In the genomic region with DNA sequence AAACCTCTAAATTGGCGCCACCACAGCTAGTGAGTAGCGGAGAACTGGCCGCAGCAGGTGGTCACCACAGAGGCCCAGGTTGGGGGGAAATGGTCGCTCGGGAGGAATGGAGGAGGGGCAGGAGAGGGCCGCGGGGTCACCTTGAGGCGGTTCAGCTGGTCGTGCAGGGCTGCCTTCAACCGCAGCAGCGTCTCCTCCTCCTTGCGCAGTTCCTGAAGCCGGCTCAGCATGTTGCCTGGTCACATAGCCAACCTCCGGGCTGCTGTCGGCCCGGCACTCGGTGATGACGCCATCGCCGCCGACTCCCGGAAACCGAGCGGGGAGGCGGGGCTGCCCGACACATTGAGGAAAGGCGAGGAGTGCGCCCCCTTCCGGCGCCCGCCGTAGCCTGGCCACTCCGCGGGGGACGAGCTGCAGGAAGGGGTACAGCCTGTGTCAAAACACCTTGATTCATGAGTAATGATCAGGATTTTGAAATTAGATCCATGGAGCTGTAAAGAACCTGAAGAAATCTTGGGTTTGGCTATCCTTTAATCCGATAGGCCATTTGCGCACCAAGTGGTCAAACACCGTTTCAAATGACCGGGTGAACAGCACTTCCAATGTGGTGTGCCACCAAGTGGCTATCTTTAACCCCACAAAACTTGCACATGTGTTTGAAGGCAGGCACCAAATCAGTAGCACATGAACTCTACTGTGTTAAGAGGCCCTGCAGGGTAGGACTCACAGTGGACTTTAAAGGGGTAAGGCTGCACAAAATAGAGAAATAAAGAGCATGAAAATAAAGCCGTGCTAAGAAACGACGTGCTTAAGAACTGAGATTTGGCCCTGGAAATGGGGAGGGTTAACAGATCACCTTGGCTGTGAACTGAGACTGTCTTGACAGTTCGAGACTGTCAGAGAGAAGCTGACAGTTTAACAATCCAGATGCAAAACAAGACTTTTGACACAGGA, we compare ENCODE assay signal across 1 cellular context.
TF ChIP-seq lines count a peak whose summit lies in the region.

A gene with protein sequence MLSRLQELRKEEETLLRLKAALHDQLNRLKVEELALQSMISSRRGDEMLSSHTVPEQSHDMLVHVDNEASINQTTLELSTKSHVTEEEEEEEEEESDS (minus strand): TSS at position 261 of the 954 bp plus-strand sequence. CDS start 31 bp downstream, at position 230.

TF ChIP-seq in HepG2, 621 proteins besides CTCF, POLR2A, EP300 and RAD21 (continued from another document and continues in another):
- TF ChIP-seq FOXA3 (CRISPR knock-in tag; IDR thresholded peaks at IDR 0.05), result peak; percentile 70
- peak; percentile 70 for TF ChIP-seq HDAC2 (CRISPR knock-in tag; IDR thresholded peaks at IDR 0.05)
- TF ChIP-seq ZNF33B (CRISPR knock-in tag; IDR thresholded peaks at IDR 0.05), result peak; percentile 45; the same call in 1 of the 2 replicates
- TF ChIP-seq HMG20A (CRISPR knock-in tag; IDR thresholded peaks at IDR 0.05; ENCODE audit: borderline replicate concordance), result no peak
- TF ChIP-seq ZFAT (CRISPR knock-in tag; conservative IDR thresholded peaks at IDR 0.05), result no peak; the same call in 1 of the 2 replicates
- TF ChIP-seq, protein P1, sequence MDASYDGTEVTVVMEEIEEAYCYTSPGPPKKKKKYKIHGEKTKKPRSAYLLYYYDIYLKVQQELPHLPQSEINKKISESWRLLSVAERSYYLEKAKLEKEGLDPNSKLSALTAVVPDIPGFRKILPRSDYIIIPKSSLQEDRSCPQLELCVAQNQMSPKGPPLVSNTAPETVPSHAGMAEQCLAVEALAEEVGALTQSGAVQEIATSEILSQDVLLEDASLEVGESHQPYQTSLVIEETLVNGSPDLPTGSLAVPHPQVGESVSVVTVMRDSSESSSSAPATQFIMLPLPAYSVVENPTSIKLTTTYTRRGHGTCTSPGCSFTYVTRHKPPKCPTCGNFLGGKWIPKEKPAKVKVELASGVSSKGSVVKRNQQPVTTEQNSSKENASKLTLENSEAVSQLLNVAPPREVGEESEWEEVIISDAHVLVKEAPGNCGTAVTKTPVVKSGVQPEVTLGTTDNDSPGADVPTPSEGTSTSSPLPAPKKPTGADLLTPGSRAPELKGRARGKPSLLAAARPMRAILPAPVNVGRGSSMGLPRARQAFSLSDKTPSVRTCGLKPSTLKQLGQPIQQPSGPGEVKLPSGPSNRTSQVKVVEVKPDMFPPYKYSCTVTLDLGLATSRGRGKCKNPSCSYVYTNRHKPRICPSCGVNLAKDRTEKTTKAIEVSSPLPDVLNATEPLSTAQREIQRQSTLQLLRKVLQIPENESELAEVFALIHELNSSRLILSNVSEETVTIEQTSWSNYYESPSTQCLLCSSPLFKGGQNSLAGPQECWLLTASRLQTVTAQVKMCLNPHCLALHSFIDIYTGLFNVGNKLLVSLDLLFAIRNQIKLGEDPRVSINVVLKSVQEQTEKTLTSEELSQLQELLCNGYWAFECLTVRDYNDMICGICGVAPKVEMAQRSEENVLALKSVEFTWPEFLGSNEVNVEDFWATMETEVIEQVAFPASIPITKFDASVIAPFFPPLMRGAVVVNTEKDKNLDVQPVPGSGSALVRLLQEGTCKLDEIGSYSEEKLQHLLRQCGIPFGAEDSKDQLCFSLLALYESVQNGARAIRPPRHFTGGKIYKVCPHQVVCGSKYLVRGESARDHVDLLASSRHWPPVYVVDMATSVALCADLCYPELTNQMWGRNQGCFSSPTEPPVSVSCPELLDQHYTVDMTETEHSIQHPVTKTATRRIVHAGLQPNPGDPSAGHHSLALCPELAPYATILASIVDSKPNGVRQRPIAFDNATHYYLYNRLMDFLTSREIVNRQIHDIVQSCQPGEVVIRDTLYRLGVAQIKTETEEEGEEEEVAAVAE (CRISPR knock-in tag; IDR thresholded peaks at IDR 0.05; ENCODE audit: borderline replicate concordance), result peak; percentile 70; the same call in 1 of the 2 replicates
- TF ChIP-seq ZSCAN21 (CRISPR knock-in tag; IDR thresholded peaks at IDR 0.05; ENCODE audit: borderline replicate concordance), result peak; percentile 80
- peak; percentile 87; the same call in 1 of the 2 replicates for TF ChIP-seq ZNF430 (CRISPR knock-in tag; IDR thresholded peaks at IDR 0.05)
- peak; percentile 56 for TF ChIP-seq ZNF205 (CRISPR knock-in tag; IDR thresholded peaks at IDR 0.05)
- no peak for TF ChIP-seq JDP2 (CRISPR knock-in tag; IDR thresholded peaks at IDR 0.05; ENCODE audit: borderline replicate concordance)
- peak; percentile 11; the same call in 1 of the 2 replicates for TF ChIP-seq ZMYM3 (CRISPR knock-in tag; IDR thresholded peaks at IDR 0.05)
- TF ChIP-seq STAG1 (CRISPR knock-in tag; IDR thresholded peaks at IDR 0.05), result peak; percentile 62
- TF ChIP-seq, protein P2, sequence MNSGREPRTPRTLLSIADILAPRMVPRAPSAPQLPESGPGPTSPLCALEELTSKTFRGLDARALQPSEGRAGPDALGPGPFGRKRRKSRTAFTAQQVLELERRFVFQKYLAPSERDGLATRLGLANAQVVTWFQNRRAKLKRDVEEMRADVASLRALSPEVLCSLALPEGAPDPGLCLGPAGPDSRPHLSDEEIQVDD (CRISPR knock-in tag; IDR thresholded peaks at IDR 0.05; ENCODE audit: borderline replicate concordance), result no peak
- TF ChIP-seq, protein P3, sequence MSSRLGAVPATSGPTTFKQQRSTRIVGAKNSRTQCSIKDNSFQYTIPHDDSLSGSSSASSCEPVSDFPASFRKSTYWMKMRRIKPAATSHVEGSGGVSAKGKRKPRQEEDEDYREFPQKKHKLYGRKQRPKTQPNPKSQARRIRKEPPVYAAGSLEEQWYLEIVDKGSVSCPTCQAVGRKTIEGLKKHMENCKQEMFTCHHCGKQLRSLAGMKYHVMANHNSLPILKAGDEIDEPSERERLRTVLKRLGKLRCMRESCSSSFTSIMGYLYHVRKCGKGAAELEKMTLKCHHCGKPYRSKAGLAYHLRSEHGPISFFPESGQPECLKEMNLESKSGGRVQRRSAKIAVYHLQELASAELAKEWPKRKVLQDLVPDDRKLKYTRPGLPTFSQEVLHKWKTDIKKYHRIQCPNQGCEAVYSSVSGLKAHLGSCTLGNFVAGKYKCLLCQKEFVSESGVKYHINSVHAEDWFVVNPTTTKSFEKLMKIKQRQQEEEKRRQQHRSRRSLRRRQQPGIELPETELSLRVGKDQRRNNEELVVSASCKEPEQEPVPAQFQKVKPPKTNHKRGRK (CRISPR knock-in tag; IDR thresholded peaks at IDR 0.05), result 0 out of 2 replicates have a peak, but pooled peaks have one; percentile 28
- TF ChIP-seq GTF3A (CRISPR knock-in tag; conservative IDR thresholded peaks at IDR 0.05), result peak; percentile 74; the same call in 1 of the 2 replicates
- TF ChIP-seq, protein P4, sequence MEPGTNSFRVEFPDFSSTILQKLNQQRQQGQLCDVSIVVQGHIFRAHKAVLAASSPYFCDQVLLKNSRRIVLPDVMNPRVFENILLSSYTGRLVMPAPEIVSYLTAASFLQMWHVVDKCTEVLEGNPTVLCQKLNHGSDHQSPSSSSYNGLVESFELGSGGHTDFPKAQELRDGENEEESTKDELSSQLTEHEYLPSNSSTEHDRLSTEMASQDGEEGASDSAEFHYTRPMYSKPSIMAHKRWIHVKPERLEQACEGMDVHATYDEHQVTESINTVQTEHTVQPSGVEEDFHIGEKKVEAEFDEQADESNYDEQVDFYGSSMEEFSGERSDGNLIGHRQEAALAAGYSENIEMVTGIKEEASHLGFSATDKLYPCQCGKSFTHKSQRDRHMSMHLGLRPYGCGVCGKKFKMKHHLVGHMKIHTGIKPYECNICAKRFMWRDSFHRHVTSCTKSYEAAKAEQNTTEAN (CRISPR knock-in tag; conservative IDR thresholded peaks at IDR 0.05), result 0 out of 2 replicates have a peak, but pooled peaks have one; percentile 9
- TF ChIP-seq ZZZ3 (CRISPR knock-in tag; IDR thresholded peaks at IDR 0.05; ENCODE audit: borderline replicate concordance), result no peak
- TF ChIP-seq CREM (IDR thresholded peaks at IDR 0.05), result peak; percentile 97
- peak; percentile 69 for TF ChIP-seq CREM (CRISPR knock-in tag; IDR thresholded peaks at IDR 0.05)
- no peak for TF ChIP-seq SNAPC2 (CRISPR knock-in tag; IDR thresholded peaks at IDR 0.05)
- TF ChIP-seq KLF9 (CRISPR knock-in tag; IDR thresholded peaks at IDR 0.05; ENCODE audit: low read depth), result no peak
- TF ChIP-seq RBM22 (optimal IDR thresholded peaks at IDR 0.05; ENCODE audit: low read length), result peak; percentile 100
- TF ChIP-seq ZNF264 (CRISPR knock-in tag; IDR thresholded peaks at IDR 0.05), result no peak
- peak; percentile 92 for TF ChIP-seq ETV6 (CRISPR knock-in tag; conservative IDR thresholded peaks at IDR 0.05)
- TF ChIP-seq, protein P5, sequence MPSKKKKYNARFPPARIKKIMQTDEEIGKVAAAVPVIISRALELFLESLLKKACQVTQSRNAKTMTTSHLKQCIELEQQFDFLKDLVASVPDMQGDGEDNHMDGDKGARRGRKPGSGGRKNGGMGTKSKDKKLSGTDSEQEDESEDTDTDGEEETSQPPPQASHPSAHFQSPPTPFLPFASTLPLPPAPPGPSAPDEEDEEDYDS (CRISPR knock-in tag; IDR thresholded peaks at IDR 0.05), result peak; percentile 78
- no peak for TF ChIP-seq ZNF232 (CRISPR knock-in tag; IDR thresholded peaks at IDR 0.05; ENCODE audit: borderline replicate concordance)
- peak; percentile 56; the same call in 1 of the 2 replicates for TF ChIP-seq ZNF792 (CRISPR knock-in tag; IDR thresholded peaks at IDR 0.05)
- peak; percentile 95 for TF ChIP-seq ATF7-NPFF (CRISPR knock-in tag; IDR thresholded peaks at IDR 0.05; ENCODE audit: low read depth)
- TF ChIP-seq FOXC1 (CRISPR knock-in tag; IDR thresholded peaks at IDR 0.05; ENCODE audit: borderline replicate concordance), result peak; percentile 77
- peak; percentile 33; the same call in 1 of the 2 replicates for TF ChIP-seq ZNF558 (CRISPR knock-in tag; IDR thresholded peaks at IDR 0.05; ENCODE audit: borderline replicate concordance)
- peak; percentile 66 for TF ChIP-seq ZBTB21 (CRISPR knock-in tag; IDR thresholded peaks at IDR 0.05)
- TF ChIP-seq KLF15 (CRISPR knock-in tag; IDR thresholded peaks at IDR 0.05; ENCODE audit: borderline replicate concordance), result peak; percentile 26; the same call in 1 of the 2 replicates
- TF ChIP-seq BCL6 (CRISPR knock-in tag; IDR thresholded peaks at IDR 0.05), result peak; percentile 47; the same call in 1 of the 2 replicates
- no peak for TF ChIP-seq NR2F1 (CRISPR knock-in tag; IDR thresholded peaks at IDR 0.05)
- TF ChIP-seq SMYD3 (CRISPR knock-in tag; IDR thresholded peaks at IDR 0.05), result no peak
- TF ChIP-seq JUND (CRISPR knock-in tag; IDR thresholded peaks at IDR 0.05), result peak; percentile 73; the same call in 1 of the 2 replicates
- no peak for TF ChIP-seq ZNF773 (CRISPR knock-in tag; IDR thresholded peaks at IDR 0.05; ENCODE audit: borderline replicate concordance)
- no peak for TF ChIP-seq ZNF207 (IDR thresholded peaks at IDR 0.05; ENCODE audit: borderline replicate concordance)
- peak; percentile 86 for TF ChIP-seq ARNT2 (CRISPR knock-in tag; IDR thresholded peaks at IDR 0.05; ENCODE audit: low read depth)
- TF ChIP-seq REXO4 (CRISPR knock-in tag; IDR thresholded peaks at IDR 0.05; ENCODE audit: borderline replicate concordance), result no peak
- 0 out of 2 replicates have a peak, but pooled peaks have one; percentile 69 for TF ChIP-seq ZNF674 (CRISPR knock-in tag; IDR thresholded peaks at IDR 0.05; ENCODE audit: low read depth)
- peak; percentile 89 for TF ChIP-seq KMT2B (CRISPR knock-in tag; IDR thresholded peaks at IDR 0.05)
- peak; percentile 88; the same call in 1 of the 2 replicates for TF ChIP-seq MBD4 (IDR thresholded peaks at IDR 0.05; ENCODE audit: borderline replicate concordance, low read length)
- TF ChIP-seq SOX13 (IDR thresholded peaks at IDR 0.05), result no peak
- TF ChIP-seq SOX13 (CRISPR knock-in tag; conservative IDR thresholded peaks at IDR 0.05 in 1 of 2, IDR thresholded peaks at IDR 0.05 in 1 of 2), result peak; percentile 58 to 73; a peak in 2 of 4 replicates
- no peak for TF ChIP-seq ZNF7 (CRISPR knock-in tag; IDR thresholded peaks at IDR 0.05)
- TF ChIP-seq ZNF780A (CRISPR knock-in tag; IDR thresholded peaks at IDR 0.05), result no peak
- TF ChIP-seq GTF2F1 (IDR thresholded peaks at IDR 0.05; ENCODE audit: low read length), result 0 out of 2 replicates have a peak, but pooled peaks have one; percentile 52
- TF ChIP-seq RFXANK (CRISPR knock-in tag; IDR thresholded peaks at IDR 0.05), result no peak
- 0 out of 2 replicates have a peak, but pooled peaks have one; percentile 31 for TF ChIP-seq ARNTL (CRISPR knock-in tag; IDR thresholded peaks at IDR 0.05)
- TF ChIP-seq ZNF20 (CRISPR knock-in tag; IDR thresholded peaks at IDR 0.05), result no peak
- no peak for TF ChIP-seq ZNF180 (CRISPR knock-in tag; IDR thresholded peaks at IDR 0.05; ENCODE audit: borderline replicate concordance, low read depth)
- TF ChIP-seq ZBTB8A (CRISPR knock-in tag; IDR thresholded peaks at IDR 0.05; ENCODE audit: borderline replicate concordance, low read depth), result no peak
- TF ChIP-seq ZNF644 (CRISPR knock-in tag; IDR thresholded peaks at IDR 0.05; ENCODE audit: low read depth), result no peak
- TF ChIP-seq NRL (CRISPR knock-in tag; IDR thresholded peaks at IDR 0.05; ENCODE audit: borderline replicate concordance), result peak; percentile 89; the same call in 1 of the 2 replicates
- TF ChIP-seq XRCC5 (optimal IDR thresholded peaks at IDR 0.05; ENCODE audit: low read length), result peak; percentile 96
- TF ChIP-seq RXRA (CRISPR knock-in tag; IDR thresholded peaks at IDR 0.05), result no peak; the same call in 1 of the 2 replicates
- TF ChIP-seq TCF12 (IDR thresholded peaks at IDR 0.05), result no peak
- TF ChIP-seq TCF12 (CRISPR knock-in tag; IDR thresholded peaks at IDR 0.05), result peak; percentile 48; the same call in 1 of the 2 replicates
- peak; percentile 50; the same call in 1 of the 2 replicates for TF ChIP-seq ZNF121 (CRISPR knock-in tag; IDR thresholded peaks at IDR 0.05)
- no peak for TF ChIP-seq ZNF382 (CRISPR knock-in tag; IDR thresholded peaks at IDR 0.05; ENCODE audit: borderline replicate concordance)
- TF ChIP-seq ZNF557 (CRISPR knock-in tag; IDR thresholded peaks at IDR 0.05), result no peak
- TF ChIP-seq SIX4 (CRISPR knock-in tag; IDR thresholded peaks at IDR 0.05), result peak; percentile 21; the same call in 1 of the 2 replicates
- TF ChIP-seq PHF21A (CRISPR knock-in tag; IDR thresholded peaks at IDR 0.05), result peak; percentile 67; the same call in 1 of the 2 replicates
- TF ChIP-seq PHB2 (IDR thresholded peaks at IDR 0.05; ENCODE audit: partially characterized antibody), result no peak
- TF ChIP-seq PITX1 (CRISPR knock-in tag; IDR thresholded peaks at IDR 0.05), result 0 out of 2 replicates have a peak, but pooled peaks have one; percentile 34
- peak; percentile 93; the same call in 1 of the 2 replicates for TF ChIP-seq HOXA5 (CRISPR knock-in tag; IDR thresholded peaks at IDR 0.05)
- TF ChIP-seq, protein P6, sequence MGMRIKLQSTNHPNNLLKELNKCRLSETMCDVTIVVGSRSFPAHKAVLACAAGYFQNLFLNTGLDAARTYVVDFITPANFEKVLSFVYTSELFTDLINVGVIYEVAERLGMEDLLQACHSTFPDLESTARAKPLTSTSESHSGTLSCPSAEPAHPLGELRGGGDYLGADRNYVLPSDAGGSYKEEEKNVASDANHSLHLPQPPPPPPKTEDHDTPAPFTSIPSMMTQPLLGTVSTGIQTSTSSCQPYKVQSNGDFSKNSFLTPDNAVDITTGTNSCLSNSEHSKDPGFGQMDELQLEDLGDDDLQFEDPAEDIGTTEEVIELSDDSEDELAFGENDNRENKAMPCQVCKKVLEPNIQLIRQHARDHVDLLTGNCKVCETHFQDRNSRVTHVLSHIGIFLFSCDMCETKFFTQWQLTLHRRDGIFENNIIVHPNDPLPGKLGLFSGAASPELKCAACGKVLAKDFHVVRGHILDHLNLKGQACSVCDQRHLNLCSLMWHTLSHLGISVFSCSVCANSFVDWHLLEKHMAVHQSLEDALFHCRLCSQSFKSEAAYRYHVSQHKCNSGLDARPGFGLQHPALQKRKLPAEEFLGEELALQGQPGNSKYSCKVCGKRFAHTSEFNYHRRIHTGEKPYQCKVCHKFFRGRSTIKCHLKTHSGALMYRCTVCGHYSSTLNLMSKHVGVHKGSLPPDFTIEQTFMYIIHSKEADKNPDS (CRISPR knock-in tag; IDR thresholded peaks at IDR 0.05), result no peak
